In genomic region chr10:99854860-99855259, GRCh38 we compare ENCODE assay signal across 8 cellular contexts.
A peak's percentile ranks its signal among the peaks of the same experiment; 100 is the strongest.
DNase-seq lines count a peak whose midpoint lies in the region; ATAC-seq and TF ChIP-seq lines count a peak whose summit lies in the region.

No MANE protein-coding gene starts in this region.

- no peaks in the 10 kb centered on the region for H3K79me2 ChIP-seq in DOHH2 (ENCODE audit: control insufficient read depth, low read length)

- DNase-seq in NCI-H460 (ENCODE audit: extremely low read depth, low read depth) (peak; percentile 69), dermis blood vessel endothelial cell (peak; percentile 90), myocyte (ENCODE audit: low read depth) (peak; percentile 34), activated gamma-delta T cell treated with Interleukin-2 at 50 U/mL for 16 hours (no peak)
- no peak for DNase-seq in effector memory CD8-positive, alpha-beta T cell
- DNase-seq in stimulated activated CD4-positive, alpha-beta T cell treated with anti-CD3 and anti-CD28 coated beads, Interleukin-4, amount 100 ng/mL, for 1 hour = no peak
- DNase-seq in activated T-cell treated with anti-CD3 and anti-CD28 coated beads, Interleukin-2, amount 50 U/mL, for 1 hour = no peak

- peak; percentile 48 for TF ChIP-seq CTCF in DOHH2 (IDR thresholded peaks at IDR 0.05; ENCODE audit: low read depth, low read length, poor library complexity, severe bottlenecking)

- ATAC-seq in effector memory CD8-positive, alpha-beta T cell (replicated peaks) = no peak

- H3K27ac Mint-ChIP-seq in effector memory CD8-positive, alpha-beta T cell = no peak overlapping the region

- no peaks in the 10 kb centered on the region for H3K9me3 ChIP-seq in DOHH2 (ENCODE audit: control insufficient read depth, insufficient read depth, low read length)

- no peak overlapping the region for H3K4me3 Mint-ChIP-seq in effector memory CD8-positive, alpha-beta T cell

- H3K9me3 Mint-ChIP-seq in effector memory CD8-positive, alpha-beta T cell = no peaks in the 10 kb centered on the region

- no peaks in the 10 kb centered on the region for H3F3A ChIP-seq in DOHH2 (ENCODE audit: control insufficient read depth, insufficient read depth)

- peaks cover 4% of the 10 kb centered on the region for H3K36me3 Mint-ChIP-seq in effector memory CD8-positive, alpha-beta T cell (ENCODE audit: insufficient read depth)

- H3K27me3 Mint-ChIP-seq in effector memory CD8-positive, alpha-beta T cell = peaks cover 0 to 16% of the 10 kb centered on the region in 2 donors

- no peak overlapping the region; the same call in 1 of the 2 replicates for H3K4me2 ChIP-seq in DOHH2 (ENCODE audit: low read length)

- H3K4me1 Mint-ChIP-seq in effector memory CD8-positive, alpha-beta T cell (ENCODE audit: low read depth in 2 of 2) = no peaks in the 10 kb centered on the region

- H3K27me3 ChIP-seq in DOHH2 (ENCODE audit: control insufficient read depth, low read length) = no peaks in the 10 kb centered on the region

- H4K20me1 ChIP-seq in DOHH2 (ENCODE audit: control insufficient read depth, insufficient read depth, low read depth, low read length) = no peaks in the 10 kb centered on the region

- H3K4me1 ChIP-seq in DOHH2 (ENCODE audit: control insufficient read depth, low read length) = peaks cover 7% of the 10 kb centered on the region; the same call in 1 of the 2 replicates

- no peak overlapping the region for H3K4me3 ChIP-seq in DOHH2 (ENCODE audit: low read length)

- no peaks in the 10 kb centered on the region for H3K36me3 ChIP-seq in DOHH2 (ENCODE audit: control insufficient read depth, low read length)

- no peak overlapping the region for H3K27ac ChIP-seq in DOHH2 (ENCODE audit: low read depth, low read length)

- H3K9me2 ChIP-seq in DOHH2 (replicated peaks; ENCODE audit: control insufficient read depth, low read length) = no peaks in the 10 kb centered on the region

Comparison
In these comparisons a context has a peak if more than half of its experiments do, and no peak if none do; other contexts are left out.
1. DNase-seq: peak in NCI-H460 (single experiment), dermis blood vessel endothelial cell (single experiment) and myocyte (single experiment); none in effector memory CD8-positive, alpha-beta T cell (0 of 3), stimulated activated CD4-positive, alpha-beta T cell treated with anti-CD3 and anti-CD28 coated beads, Interleukin-4, amount 100 ng/mL, for 1 hour (single experiment), activated gamma-delta T cell treated with Interleukin-2 at 50 U/mL for 16 hours (single experiment) and activated T-cell treated with anti-CD3 and anti-CD28 coated beads, Interleukin-2, amount 50 U/mL, for 1 hour (single experiment).